Comparison of ENCODE assay signal across 1 cellular context in genomic region chr12:52032431-52032796, GRCh38.
TF ChIP-seq lines count a peak whose summit lies in the region.

No MANE protein-coding gene starts in this region.

TF ChIP-seq in GM12878, 131 proteins besides CTCF, POLR2A, EP300 and RAD21:
- TF ChIP-seq SMAD1 (IDR thresholded peaks at IDR 0.05; ENCODE audit: low read depth, partially characterized antibody) = no peak
- TF ChIP-seq NFYA (IDR thresholded peaks at IDR 0.05; ENCODE audit: borderline replicate concordance, low read depth, low read length) = no peak
- no peak for TF ChIP-seq EGR1 (IDR thresholded peaks at IDR 0.05; ENCODE audit: borderline replicate concordance in 1 of 2, low read depth in 2 of 2, low read length in 2 of 2)
- no peak for TF ChIP-seq RCOR1 (conservative IDR thresholded peaks at IDR 0.05; ENCODE audit: low read depth, low read length)
- TF ChIP-seq POLR2AphosphoS2 (IDR thresholded peaks at IDR 0.05; ENCODE audit: low read depth, low read length) = no peak
- no peak for TF ChIP-seq JUND (IDR thresholded peaks at IDR 0.05; ENCODE audit: low read depth, low read length)
- no peak for TF ChIP-seq ZNF217 (IDR thresholded peaks at IDR 0.05)
- TF ChIP-seq ZBTB11 (CRISPR knock-in tag; IDR thresholded peaks at IDR 0.05) = no peak
- no peak for TF ChIP-seq SREBF2 (IDR thresholded peaks at IDR 0.05; ENCODE audit: low read length)
- TF ChIP-seq, protein P1, sequence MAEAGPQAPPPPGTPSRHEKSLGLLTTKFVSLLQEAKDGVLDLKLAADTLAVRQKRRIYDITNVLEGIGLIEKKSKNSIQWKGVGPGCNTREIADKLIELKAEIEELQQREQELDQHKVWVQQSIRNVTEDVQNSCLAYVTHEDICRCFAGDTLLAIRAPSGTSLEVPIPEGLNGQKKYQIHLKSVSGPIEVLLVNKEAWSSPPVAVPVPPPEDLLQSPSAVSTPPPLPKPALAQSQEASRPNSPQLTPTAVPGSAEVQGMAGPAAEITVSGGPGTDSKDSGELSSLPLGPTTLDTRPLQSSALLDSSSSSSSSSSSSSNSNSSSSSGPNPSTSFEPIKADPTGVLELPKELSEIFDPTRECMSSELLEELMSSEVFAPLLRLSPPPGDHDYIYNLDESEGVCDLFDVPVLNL (IDR thresholded peaks at IDR 0.05; ENCODE audit: low read depth, low read length) = no peak
- TF ChIP-seq ATF3 (IDR thresholded peaks at IDR 0.05; ENCODE audit: borderline replicate concordance, extremely low read depth, low read depth, low read length) = no peak
- TF ChIP-seq CREM (IDR thresholded peaks at IDR 0.05; ENCODE audit: low read depth) = no peak
- TF ChIP-seq FOS (IDR thresholded peaks at IDR 0.05; ENCODE audit: borderline replicate concordance, extremely low read depth, insufficient read length) = no peak
- TF ChIP-seq IRF3 (IDR thresholded peaks at IDR 0.05) = no peak
- TF ChIP-seq, protein P2, sequence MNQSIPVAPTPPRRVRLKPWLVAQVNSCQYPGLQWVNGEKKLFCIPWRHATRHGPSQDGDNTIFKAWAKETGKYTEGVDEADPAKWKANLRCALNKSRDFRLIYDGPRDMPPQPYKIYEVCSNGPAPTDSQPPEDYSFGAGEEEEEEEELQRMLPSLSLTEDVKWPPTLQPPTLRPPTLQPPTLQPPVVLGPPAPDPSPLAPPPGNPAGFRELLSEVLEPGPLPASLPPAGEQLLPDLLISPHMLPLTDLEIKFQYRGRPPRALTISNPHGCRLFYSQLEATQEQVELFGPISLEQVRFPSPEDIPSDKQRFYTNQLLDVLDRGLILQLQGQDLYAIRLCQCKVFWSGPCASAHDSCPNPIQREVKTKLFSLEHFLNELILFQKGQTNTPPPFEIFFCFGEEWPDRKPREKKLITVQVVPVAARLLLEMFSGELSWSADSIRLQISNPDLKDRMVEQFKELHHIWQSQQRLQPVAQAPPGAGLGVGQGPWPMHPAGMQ (IDR thresholded peaks at IDR 0.05; ENCODE audit: borderline replicate concordance) = no peak
- TF ChIP-seq IRF4 (IDR thresholded peaks at IDR 0.05; ENCODE audit: low read depth, low read length) = no peak
- no peak for TF ChIP-seq PAX5 (IDR thresholded peaks at IDR 0.05; ENCODE audit: borderline replicate concordance, low read depth, low read length)
